7 cellular contexts compared by ENCODE assay signal in genomic region chr1:84853743-84854721, GRCh38. TPM values are rescaled to one million over a fixed set of nuclear protein-coding genes. Genes with fewer than 3 reads are reported as not detected.
DNase-seq lines count a peak whose midpoint lies in the region; ATAC-seq and TF ChIP-seq lines count a peak whose summit lies in the region.

No MANE protein-coding gene starts in this region.

- no peak for TF ChIP-seq EP300 in Ishikawa (IDR thresholded peaks at IDR 0.05; ENCODE audit: borderline replicate concordance)

- H3K4me3 Mint-ChIP-seq in activated T-cell treated with anti-CD3 and anti-CD28 coated beads, Interleukin-2, amount 50 U/mL, for 4 hours: peak overlapping the region; percentile 6
- peak overlapping the region in 1 of 5 donors; percentile 2 for H3K4me3 Mint-ChIP-seq in immature natural killer cell

- H3K4me1 Mint-ChIP-seq in activated T-cell treated with anti-CD3 and anti-CD28 coated beads, Interleukin-2, amount 50 U/mL, for 4 hours (ENCODE audit: low read depth): peaks cover 36% of the 10 kb centered on the region
- peaks cover 13 to 16% of the 10 kb centered on the region in 2 donors for H3K4me1 Mint-ChIP-seq in immature natural killer cell

- peak; percentile 23 for DNase-seq in activated T-cell treated with anti-CD3 and anti-CD28 coated beads, Interleukin-2, amount 50 U/mL, for 4 hours
- DNase-seq in immature natural killer cell: peak; percentile 30 to 33 (median 32)
- DNase-seq in NCI-H146 (lab: John Stamatoyannopoulos, UW): no peak
- DNase-seq in middle frontal gyrus (ENCODE audit: extremely low spot score, low spot score): no peak

- ATAC-seq in GM18499 (IDR thresholded peaks at IDR 0.05; ENCODE audit: insufficient read depth, unreplicated experiment): peak; percentile 99
- peak; percentile 95 for ATAC-seq in GM21737 (IDR thresholded peaks at IDR 0.05; ENCODE audit: unreplicated experiment)
- ATAC-seq in activated T-cell treated with anti-CD3 and anti-CD28 coated beads, Interleukin-2, amount 50 U/mL, for 4 hours: peak; percentile 100

- H3K27me3 Mint-ChIP-seq in activated T-cell treated with anti-CD3 and anti-CD28 coated beads, Interleukin-2, amount 50 U/mL, for 4 hours (ENCODE audit: low read depth): no peaks in the 10 kb centered on the region
- peaks cover 1 to 3% (median 3%) of the 10 kb centered on the region in 3 donors for H3K27me3 Mint-ChIP-seq in immature natural killer cell (ENCODE audit: low read depth in 3 of 3)

- H3K9me3 Mint-ChIP-seq in activated T-cell treated with anti-CD3 and anti-CD28 coated beads, Interleukin-2, amount 50 U/mL, for 4 hours: no peaks in the 10 kb centered on the region
- H3K9me3 Mint-ChIP-seq in immature natural killer cell: no peaks in the 10 kb centered on the region

- no peaks in the 10 kb centered on the region for H3K36me3 Mint-ChIP-seq in activated T-cell treated with anti-CD3 and anti-CD28 coated beads, Interleukin-2, amount 50 U/mL, for 4 hours (ENCODE audit: insufficient read depth)
- H3K36me3 Mint-ChIP-seq in immature natural killer cell: peaks cover 0 to 3% (median 0%) of the 10 kb centered on the region in 3 donors

- TF ChIP-seq RAD21 in Ishikawa (IDR thresholded peaks at IDR 0.05; ENCODE audit: low read depth): no peak

- peak overlapping the region; percentile 5 to 62 (median 30) for H3K27ac Mint-ChIP-seq in immature natural killer cell

TF ChIP-seq in Ishikawa, 13 proteins besides CTCF, POLR2A, EP300 and RAD21:
- TF ChIP-seq FOXM1 (IDR thresholded peaks at IDR 0.05; ENCODE audit: borderline replicate concordance, low read depth): no peak
- 0 out of 2 replicates have a peak, but pooled peaks have one; percentile 26 for TF ChIP-seq USF1 (IDR thresholded peaks at IDR 0.05)

RNA-seq across cellular contexts. Expression of gene LPAR3, which starts 39.0 kb away (rescaled TPM):
- under 1 TPM; 0.18 to 0.95 (median 0.71) TPM for total RNA-seq in activated T-cell treated with anti-CD3 and anti-CD28 coated beads, Interleukin-2, amount 50 U/mL, for 4 hours
- under 1 TPM in 1 of 3 donors, not detected in 2; 0.30 TPM for polyA plus RNA-seq in immature natural killer cell

Comparison
In these comparisons a context has a peak if more than half of its experiments do, and no peak if none do; other contexts are left out.
1. DNase-seq: peak in activated T-cell treated with anti-CD3 and anti-CD28 coated beads, Interleukin-2, amount 50 U/mL, for 4 hours (single experiment) and immature natural killer cell (3 of 3); none in NCI-H146 (single experiment) and middle frontal gyrus (single experiment).
2. Peak in every context shown above with its lines, with median percentiles within 50 percentile points of each other: ATAC-seq.